Comparison of ENCODE assay signal across 31 cellular contexts in genomic region chr1:38097256-38097655, GRCh38. TPM values are rescaled to one million over a fixed set of nuclear protein-coding genes. Genes with fewer than 3 reads are reported as not detected.
DNase-seq lines count a peak whose midpoint lies in the region; ATAC-seq, FAIRE-seq and TF ChIP-seq lines count a peak whose summit lies in the region.
"Had no signal": no experiment of that assay in that cellular context is flagged by ENCODE, and none has a peak within 500 bp of the region (broad histone marks: within the 10 kb centered on the region; RNA-seq: fewer than 3 reads in every experiment).

No MANE protein-coding gene starts in this region.

- no peaks in the 10 kb centered on the region for H3K36me3 ChIP-seq in H1 (ENCODE audit: control insufficient read depth in 2 of 4, insufficient read depth in 4 of 4, low read length in 3 of 4)
- no peaks in the 10 kb centered on the region for H3K36me3 ChIP-seq in small intestine (ENCODE audit: control insufficient read depth in 2 of 2, insufficient read depth in 2 of 2, low read length in 2 of 2)
- H3K36me3 ChIP-seq in Caco-2 (ENCODE audit: control insufficient read depth, insufficient read depth, low read length), result no peaks in the 10 kb centered on the region
- H3K36me3 ChIP-seq: neural progenitor cell, right lobe of liver had no signal

- no peaks in the 10 kb centered on the region for H3K4me1 Mint-ChIP-seq in Caco-2 (ENCODE audit: low read depth, unreplicated experiment)
- H3K4me1 Mint-ChIP-seq: activated CD4-positive, alpha-beta memory T cell treated with anti-CD3 and anti-CD28 coated beads, Interleukin-2, amount 10 ng/mL, durations not matched to agents 7 days and 5 days had no signal

- no peak overlapping the region for H3K23ac ChIP-seq in H1 (ENCODE audit: insufficient read length)

- no peak overlapping the region for H3K14ac ChIP-seq in H1 (ENCODE audit: insufficient read length)

- TF ChIP-seq CTCF in H1 (IDR thresholded peaks at IDR 0.05; ENCODE audit: control extremely low read depth in 1 of 3, insufficient read depth in 1 of 3, low read depth in 1 of 3, low read length in 3 of 3), result peak in 1 of 3 experiments; percentile 11; a peak in 1 of 4 replicates
- no peak for TF ChIP-seq CTCF in Caco-2 (IDR thresholded peaks at IDR 0.05; ENCODE audit: insufficient read depth in 1 of 2, low read depth in 1 of 2, low read length in 1 of 2, severe bottlenecking in 1 of 2, unreplicated experiment in 1 of 2)

- WGBS in H1 (ENCODE audit: extremely low coverage in 1 of 2, insufficient coverage in 1 of 2, insufficient read length in 1 of 2, insufficient replicate concordance in 2 of 2, low coverage in 1 of 2, low lambda C conversion rate in 2 of 2, missing lambda C conversion rate in 1 of 2), 2 experiments, result 66% methylated on average over 13 of the region's 13 CpGs; no CpG with 5 or more reads in 1 of the 2 experiments
- WGBS in small intestine, 3 donors, result 22 to 68% (median 39%) methylated on average over 8 to 13 of the region's 13 CpGs

- H3K9me3 ChIP-seq in H1 (ENCODE audit: insufficient read depth in 2 of 2, low read depth in 1 of 2, low read length in 1 of 2) (no peaks in the 10 kb centered on the region), small intestine (ENCODE audit: control insufficient read depth, low read depth) (no peaks in the 10 kb centered on the region), Caco-2 (no peaks in the 10 kb centered on the region)
- H3K9me3 ChIP-seq: right lobe of liver had no signal

- FAIRE-seq in H1 (lab: Jason Lieb, UNC) (no peak), small intestine (lab: Jason Lieb, UNC) (no peak)
- FAIRE-seq: colon, D721Med, GM12892, TTC549 had no signal

- no peak overlapping the region for H2BK20ac ChIP-seq in H1 (ENCODE audit: low read length)

- intact Hi-C loops in left cardiac atrium (cut with DNase I), result no loop called here
- intact Hi-C loops in Caco-2 (cut with micrococcal nuclease; ENCODE audit: unreplicated experiment), result no loop called here

- H2AK5ac ChIP-seq in H1 (ENCODE audit: low read depth, low read length), result no peak overlapping the region

- BruUV-seq in Caco-2 (replicated peaks; lab: Mats Ljungman, UMichigan), result no TSS peak

- H3K4me2 ChIP-seq in H1 (ENCODE audit: insufficient read depth in 1 of 2, low read depth in 2 of 2, low read length in 2 of 2), result peak overlapping the region in 1 of 2 experiments; percentile 21; a peak in 1 of 4 replicates
- H3K4me2 ChIP-seq: neural progenitor cell had no signal

- H3K9ac ChIP-seq in H1 (replicated peaks in 1 of 4; ENCODE audit: extremely low read depth in 1 of 4, low read depth in 3 of 4, low read length in 3 of 4), result no peak overlapping the region
- H3K9ac ChIP-seq: neural progenitor cell had no signal

- no peak overlapping the region for H3K56ac ChIP-seq in H1 (replicated peaks; ENCODE audit: insufficient read length, low read depth, low read length)

- peak overlapping the region; percentile 52; the same call in 1 of the 2 replicates for H2BK5ac ChIP-seq in H1 (ENCODE audit: low read depth, low read length)

- H3K79me1 ChIP-seq in H1 (ENCODE audit: low read depth, low read length), result no peaks in the 10 kb centered on the region

- 0 out of 2 replicates have a peak overlapping the region, but pooled peaks have one; percentile 90 for H2BK12ac ChIP-seq in H1 (ENCODE audit: low read depth, low read length)

- H3K23me2 ChIP-seq in H1 (ENCODE audit: low read depth, low read length), result no peaks in the 10 kb centered on the region

- POLR2A ChIA-PET in H1 (lab: Charles Lee; ENCODE audit: partially characterized antibody), result interaction anchor here (1.1 kb wide), 1 partner anchor 22 kb away, joined by 3 read pairs; no protein-coding TSS in a partner anchor
- POLR2A ChIA-PET in Caco-2 (lab: Charles Lee), result no interaction called here

- H3K4ac ChIP-seq in H1 (replicated peaks; ENCODE audit: insufficient read length, low read depth, low read length), result no peak overlapping the region

- TF ChIP-seq EP300 in H1 (IDR thresholded peaks at IDR 0.05; ENCODE audit: borderline replicate concordance in 1 of 2, low read depth in 2 of 2, low read length in 2 of 2), result no peak

- no peak for ATAC-seq in left cardiac atrium
- ATAC-seq: activated naive CD4-positive, alpha-beta T cell treated with anti-CD3 and anti-CD28 coated beads, Interleukin-2, amount 50 U/mL, for 72 hours; esophagus mucosa; stimulated activated memory B cell treated with anti-CD40 and anti-IgM and Interleukin-4, amounts not matched to agents 10 μg/mL and 1 μg/mL and 100 μg/mL, for 72 hours had no signal

- 0 out of 2 replicates have a peak overlapping the region, but pooled peaks have one; percentile 61 for H2BK15ac ChIP-seq in H1 (ENCODE audit: low read length)

- H3K27me3 ChIP-seq in H1 (replicated peaks in 1 of 4; ENCODE audit: control insufficient read depth in 3 of 4, extremely low read depth in 1 of 4, insufficient read depth in 3 of 4, low read length in 3 of 4), result no peaks in the 10 kb centered on the region
- H3K27me3 ChIP-seq in small intestine (ENCODE audit: control insufficient read depth in 2 of 2, insufficient read depth in 2 of 2, low read length in 2 of 2), result no peaks in the 10 kb centered on the region
- no peaks in the 10 kb centered on the region for H3K27me3 ChIP-seq in Caco-2 (replicated peaks; ENCODE audit: control insufficient read depth, insufficient read depth, low read length)
- H3K27me3 ChIP-seq: neural progenitor cell, right lobe of liver had no signal

- H3K4me3 Mint-ChIP-seq in Caco-2 (ENCODE audit: unreplicated experiment), result no peak overlapping the region
- H3K4me3 Mint-ChIP-seq: activated CD4-positive, alpha-beta memory T cell treated with anti-CD3 and anti-CD28 coated beads, Interleukin-2, amount 10 ng/mL, durations not matched to agents 7 days and 5 days; neural progenitor cell; stimulated activated memory B cell treated with anti-CD40 and anti-IgM and Interleukin-4, amounts not matched to agents 10 μg/mL and 1 μg/mL and 100 μg/mL, for 72 hours; T-helper 1 cell treated with Interleukin-12 subunit alpha and Interleukin-12 subunit beta and Interleukin-4 antibody, amounts not matched to agents 30 μg/mL and 1 μg/mL, for 36 hours had no signal

- no peak overlapping the region for H2AFZ ChIP-seq in H1 (ENCODE audit: low read length)
- H2AFZ ChIP-seq: neural progenitor cell had no signal

- CTCF ChIA-PET in H1 (lab: Charles Lee; ENCODE audit: partially characterized antibody), result no interaction called here
- CTCF ChIA-PET in Caco-2 (lab: Charles Lee), result no interaction called here

- peak overlapping the region; percentile 40 for H2BK120ac ChIP-seq in H1 (replicated peaks; ENCODE audit: low read depth, low read length)

- H3K4me1 ChIP-seq in H1 (replicated peaks in 1 of 4; ENCODE audit: control insufficient read depth in 3 of 4, insufficient read depth in 4 of 4, low read length in 3 of 4) (peaks cover 4 to 19% (median 12%) of the 10 kb centered on the region in 4 experiments), small intestine (ENCODE audit: control insufficient read depth in 2 of 2, insufficient read depth in 1 of 2, low read depth in 1 of 2, low read length in 1 of 2) (no peaks in the 10 kb centered on the region), Caco-2 (no peaks in the 10 kb centered on the region)
- H3K4me1 ChIP-seq: right lobe of liver had no signal

- no peaks in the 10 kb centered on the region for H4K20me1 ChIP-seq in H1 (replicated peaks in 1 of 2; ENCODE audit: control insufficient read depth in 1 of 2, insufficient read depth in 2 of 2, low read length in 2 of 2)

- DNase-seq in NCI-H1417 (lab: John Stamatoyannopoulos, UW), result peak; percentile 21 to 77 (median 65)
- no peak for DNase-seq in NCI-H1417 treated with DMSO at 0.1 percent for 48 hours (lab: John Stamatoyannopoulos, UW)
- peak; percentile 74 for DNase-seq in NCI-H2171 treated with DMSO at 0.1 percent for 48 hours (lab: John Stamatoyannopoulos, UW)
- no peak for DNase-seq in H1 (ENCODE audit: low read depth in 1 of 2, low spot score in 2 of 2)
- peak; percentile 5 for DNase-seq in small intestine
- no peak for DNase-seq in left cardiac atrium
- DNase-seq in activated effector memory CD4-positive, alpha-beta T cell treated with anti-CD3 and anti-CD28 coated beads, Interleukin-2, amount 50 U/mL, for 16 hours, result no peak
- no peak for DNase-seq in Caco-2
- DNase-seq: activated CD4-positive, alpha-beta memory T cell treated with anti-CD3 and anti-CD28 coated beads, Interleukin-2, amount 10 ng/mL, durations not matched to agents 7 days and 5 days; activated CD4-positive, CD25-positive, alpha-beta regulatory T cell treated with anti-CD3 and anti-CD28 coated beads, Interleukin-2, amount 50 U/mL, for 72 hours; activated CD8-positive, alpha-beta memory T cell treated with anti-CD3 and anti-CD28 coated beads, Interleukin-2, amount 50 U/mL, for 48 hours; foreskin fibroblast; head of caudate nucleus; Kasumi-1; mammary epithelial cell; NCI-H1930; right lobe of liver; stimulated activated CD4-positive, alpha-beta T cell treated with anti-CD3 and anti-CD28 coated beads, Interleukin-4, amount 100 ng/mL, for 4 hours had no signal

- TF ChIP-seq RAD21 in H1 (IDR thresholded peaks at IDR 0.05 in 1 of 2, conservative IDR thresholded peaks at IDR 0.05 in 1 of 2; ENCODE audit: low read depth in 2 of 2, low read length in 2 of 2), result peak in 1 of 2 experiments; percentile 3; a peak in 1 of 4 replicates

- H4K5ac ChIP-seq in H1 (ENCODE audit: insufficient read length, low read depth, low read length), result peak overlapping the region; percentile 31

- no peaks in the 10 kb centered on the region for H3K9me3 Mint-ChIP-seq in Caco-2 (ENCODE audit: unreplicated experiment)
- H3K9me3 Mint-ChIP-seq: activated CD4-positive, alpha-beta memory T cell treated with anti-CD3 and anti-CD28 coated beads, Interleukin-2, amount 10 ng/mL, durations not matched to agents 7 days and 5 days; activated naive CD4-positive, alpha-beta T cell treated with anti-CD3 and anti-CD28 coated beads, Interleukin-2, amount 50 U/mL, for 72 hours; neural progenitor cell; stimulated activated memory B cell treated with anti-CD40 and anti-IgM and Interleukin-4, amounts not matched to agents 10 μg/mL and 1 μg/mL and 100 μg/mL, for 72 hours; T-helper 1 cell treated with Interleukin-12 subunit alpha and Interleukin-12 subunit beta and Interleukin-4 antibody, amounts not matched to agents 30 μg/mL and 1 μg/mL, for 36 hours had no signal

- no peak overlapping the region for H3K27ac Mint-ChIP-seq in Caco-2 (ENCODE audit: unreplicated experiment)
- H3K27ac Mint-ChIP-seq: activated CD4-positive, alpha-beta memory T cell treated with anti-CD3 and anti-CD28 coated beads, Interleukin-2, amount 10 ng/mL, durations not matched to agents 7 days and 5 days; activated naive CD4-positive, alpha-beta T cell treated with anti-CD3 and anti-CD28 coated beads, Interleukin-2, amount 50 U/mL, for 72 hours; neural progenitor cell; stimulated activated memory B cell treated with anti-CD40 and anti-IgM and Interleukin-4, amounts not matched to agents 10 μg/mL and 1 μg/mL and 100 μg/mL, for 72 hours; T-helper 1 cell treated with Interleukin-12 subunit alpha and Interleukin-12 subunit beta and Interleukin-4 antibody, amounts not matched to agents 30 μg/mL and 1 μg/mL, for 36 hours had no signal

- peak overlapping the region; percentile 75 for H3K18ac ChIP-seq in H1 (ENCODE audit: extremely low read depth, low read length)

- H4K8ac ChIP-seq in H1 (ENCODE audit: extremely low read depth, insufficient read depth, low read length), result peak overlapping the region; percentile 81

- TF ChIP-seq POLR2A in H1 (IDR thresholded peaks at IDR 0.05; ENCODE audit: control extremely low read depth in 1 of 2, low read depth in 2 of 2, low read length in 2 of 2), result no peak

- no peak overlapping the region for H4K91ac ChIP-seq in H1 (replicated peaks; ENCODE audit: insufficient read length, low read length)

- H3K27ac ChIP-seq in H1 (ENCODE audit: low read depth, low read length) (no peak overlapping the region), small intestine (ENCODE audit: low read depth in 1 of 2, low read length in 1 of 2) (no peak overlapping the region)
- H3K27ac ChIP-seq: 22Rv1, C4-2B, neural progenitor cell, right lobe of liver, RWPE1 had no signal

- no peak overlapping the region for H3K4me3 ChIP-seq in H1 (ENCODE audit: extremely low read depth in 1 of 4, insufficient read depth in 2 of 4, low read depth in 3 of 4, low read length in 4 of 4)
- no peak overlapping the region for H3K4me3 ChIP-seq in small intestine (ENCODE audit: low read depth in 1 of 2, low read length in 2 of 2)
- no peak overlapping the region for H3K4me3 ChIP-seq in Caco-2 (ENCODE audit: low read depth, low read length)
- H3K4me3 ChIP-seq: neural progenitor cell, right lobe of liver had no signal

- no peaks in the 10 kb centered on the region for H3K79me2 ChIP-seq in H1 (ENCODE audit: control insufficient read depth in 1 of 2, insufficient read depth in 2 of 2, low read length in 2 of 2)

- no peaks in the 10 kb centered on the region for H3K36me3 Mint-ChIP-seq in Caco-2 (ENCODE audit: insufficient read depth, unreplicated experiment)
- H3K36me3 Mint-ChIP-seq: activated naive CD4-positive, alpha-beta T cell treated with anti-CD3 and anti-CD28 coated beads, Interleukin-2, amount 50 U/mL, for 72 hours; neural progenitor cell; stimulated activated memory B cell treated with anti-CD40 and anti-IgM and Interleukin-4, amounts not matched to agents 10 μg/mL and 1 μg/mL and 100 μg/mL, for 72 hours had no signal

- peaks cover 3% of the 10 kb centered on the region for H3K27me3 Mint-ChIP-seq in Caco-2 (ENCODE audit: insufficient read depth, unreplicated experiment)

RNA-seq across cellular contexts. Expression of gene POU3F1, which starts 50.7 kb away (rescaled TPM):
- 10.8 and 11.6 TPM in 2 replicates for total RNA-seq in H1 (2021; fragmentation: NEBNext Ultra II Directional; extraction: Animal tissue kit (Norgen Biotek cat#: 25700))
- polyA plus RNA-seq in H1 (2011; rRNA removed), result 4.2 and 7.1 TPM in 2 replicates
- 3.5 TPM for polyA plus RNA-seq in H1 (2011; cell fraction: cytosol; rRNA removed)
- 4.9 TPM for polyA plus RNA-seq in H1 (2011; cell fraction: nucleus; rRNA removed)
- polyA plus RNA-seq in H1 (2012, experiment 1 of 2), result 4.0 to 6.8 TPM (median 6.4 TPM) in 4 replicates
- polyA plus RNA-seq in H1 (2012, experiment 2 of 2), result 4.1 TPM
- polyA plus RNA-seq in H1 (2013, experiment 1 of 2), result 15.0 TPM
- 15.5 TPM for polyA plus RNA-seq in H1 (2013, experiment 2 of 2)
- polyA minus RNA-seq in H1 (2011; rRNA and poly(A)+ RNA removed), result 0.95 and 1.5 TPM in 2 replicates
- polyA minus RNA-seq in H1 (2011; cell fraction: cytosol; rRNA and poly(A)+ RNA removed), result 6.5 TPM
- 7.7 TPM for polyA minus RNA-seq in H1 (2011; cell fraction: nucleus; rRNA and poly(A)+ RNA removed)
- not detected for polyA plus RNA-seq in small intestine
- total RNA-seq in left cardiac atrium, result under 1 TPM in 1 of 2 donors, not detected in 1; 0.09 TPM
- not detected in 2 replicates for total RNA-seq in Caco-2 (2022)
- total RNA-seq: activated CD4-positive, alpha-beta memory T cell treated with anti-CD3 and anti-CD28 coated beads, Interleukin-2, amount 10 ng/mL, durations not matched to agents 7 days and 5 days; activated naive CD4-positive, alpha-beta T cell treated with anti-CD3 and anti-CD28 coated beads, Interleukin-2, amount 50 U/mL, for 72 hours; left colon had no signal

Comparison
In these comparisons a context has a peak if more than half of its experiments do, and no peak if none do; other contexts are left out.
1. DNase-seq: peak in NCI-H1417 (3 of 3), NCI-H2171 treated with DMSO at 0.1 percent for 48 hours (single experiment) and small intestine (single experiment); none in NCI-H1417 treated with DMSO at 0.1 percent for 48 hours (single experiment), H1 (0 of 2), left cardiac atrium (single experiment), activated effector memory CD4-positive, alpha-beta T cell treated with anti-CD3 and anti-CD28 coated beads, Interleukin-2, amount 50 U/mL, for 16 hours (single experiment) and Caco-2 (0 of 2).
2. RNA of gene POU3F1, which starts 50.7 kb away (total RNA-seq): 10.8 to 11.6 TPM in H1; 0.09 TPM in left cardiac atrium and not detected in Caco-2; every median in the first group is over 10 times any median in the second.